Comparison of ENCODE assay signal across 1 cellular context in genomic region chrX:154016366-154017076, GRCh38.
TF ChIP-seq lines count a peak whose summit lies in the region.

No MANE protein-coding gene starts in this region.

TF ChIP-seq in IMR-90, 13 proteins besides CTCF, POLR2A, EP300 and RAD21:
- no peak for TF ChIP-seq RCOR1 (IDR thresholded peaks at IDR 0.05; ENCODE audit: insufficient replicate concordance, low read length)
- TF ChIP-seq USF2 (IDR thresholded peaks at IDR 0.05; ENCODE audit: low read depth, low read length), result no peak
